8 cellular contexts compared by ENCODE assay signal in genomic region chr1:91630803-91631202, GRCh38.
"Had no signal": no experiment of that assay in that cellular context is flagged by ENCODE, and none has a peak within 500 bp of the region (broad histone marks: within the 10 kb centered on the region; RNA-seq: fewer than 3 reads in every experiment).

No MANE protein-coding gene starts in this region.

- DNase-seq: GDM1, GF-D8 had no signal

- H3K4me3 ChIP-seq: GM12878 had no signal

- ATAC-seq: GM12878 had no signal

- FAIRE-seq: G401.6, GM12878, GM12891, GM12892, GM18507, GM19239 had no signal
